Comparison of ENCODE assay signal across 12 cellular contexts in the genomic region with DNA sequence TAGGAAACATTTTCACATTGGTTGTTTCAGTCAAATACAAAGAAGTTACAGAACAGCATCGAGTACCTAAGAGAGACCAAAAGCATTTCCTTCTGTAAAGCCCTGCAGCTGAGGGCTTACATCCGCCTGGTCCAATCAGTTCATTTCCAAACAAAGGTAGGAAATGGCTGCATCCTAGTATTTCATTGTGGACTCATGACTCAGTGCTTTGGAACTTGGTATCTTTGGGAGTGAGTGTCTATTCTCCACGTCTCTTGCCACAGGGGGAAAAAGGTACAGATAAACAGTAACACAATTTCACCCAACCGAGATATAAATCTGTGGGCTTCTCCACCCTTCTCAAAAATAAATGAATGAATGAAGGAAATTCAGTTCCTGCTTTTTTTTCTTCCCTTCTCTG.
DNase-seq lines count a peak whose midpoint lies in the region; ATAC-seq and TF ChIP-seq lines count a peak whose summit lies in the region.
"Had no signal": no experiment of that assay in that cellular context is flagged by ENCODE, and none has a peak within 500 bp of the region (broad histone marks: within the 10 kb centered on the region; RNA-seq: fewer than 3 reads in every experiment).

No MANE protein-coding gene starts in this region.

- TF ChIP-seq EP300 in transverse colon (IDR thresholded peaks at IDR 0.05; ENCODE audit: low read depth) = no peak

- no peak for TF ChIP-seq POLR2A in transverse colon (IDR thresholded peaks at IDR 0.05)

- H3K36me3 Mint-ChIP-seq in mesothelial cell of epicardium = peaks cover 7% of the 10 kb centered on the region

- H3K36me3 ChIP-seq in transverse colon = no peaks in the 10 kb centered on the region
- H3K36me3 ChIP-seq: HAP-1 had no signal

- in situ Hi-C loops in transverse colon (cut with MboI; ENCODE audit: low pct_ligation_motif_present in 1 of 4, low pct_unique_long_range_greater_than_20kb in 1 of 4, low sequenced_read_pairs in 3 of 4) = no loop called here

- H3K4me3 ChIP-seq in transverse colon = no peak overlapping the region
- H3K4me3 ChIP-seq: HAP-1 had no signal

- H3K27ac ChIP-seq in epithelial cell of prostate (peak overlapping the region; percentile 69), transverse colon (peak overlapping the region in 2 of 4 donors; percentile 1 to 34)

- DNase-seq in COLO829 (ENCODE audit: low spot score) (peak; percentile 11), NCI-H69 (lab: John Stamatoyannopoulos, UW) (peak; percentile 78), epithelial cell of prostate (ENCODE audit: low read depth, low spot score) (peak; percentile 8), mesothelial cell of epicardium (ENCODE audit: low spot score in 2 of 2, unreplicated experiment in 2 of 2) (no peak), NCI-H2171 (lab: John Stamatoyannopoulos, UW) (no peak), head of caudate nucleus (no peak), transverse colon (no peak)
- DNase-seq: AML-193, KBM-7, OCI-M1 had no signal

- H3K4me3 Mint-ChIP-seq in mesothelial cell of epicardium = no peak overlapping the region

- H3K4me1 ChIP-seq in transverse colon = peaks cover 0 to 32% (median 8%) of the 10 kb centered on the region in 4 donors

- no peaks in the 10 kb centered on the region for H3K27me3 Mint-ChIP-seq in mesothelial cell of epicardium (ENCODE audit: low read depth)

- peak overlapping the region; percentile 88 for H3K27ac Mint-ChIP-seq in mesothelial cell of epicardium

- WGBS in transverse colon (ENCODE audit: low coverage in 1 of 2), 2 donors = 40 to 52% methylated on average over 3 to 4 of the region's 4 CpGs

- H3K9me3 Mint-ChIP-seq in mesothelial cell of epicardium = no peaks in the 10 kb centered on the region

- intact Hi-C loops in head of caudate nucleus (cut with DNase I) (no loop called here), transverse colon (cut with DNase I; ENCODE audit: low total_unique reads) (no loop called here)

- no peaks in the 10 kb centered on the region for H3K9me3 ChIP-seq in transverse colon
- H3K9me3 ChIP-seq: HAP-1 had no signal

- H3K4me1 Mint-ChIP-seq in mesothelial cell of epicardium = peaks cover 82% of the 10 kb centered on the region

- no peak for ATAC-seq in GM21423 (IDR thresholded peaks at IDR 0.05; ENCODE audit: unreplicated experiment)

- no peak for TF ChIP-seq CTCF in mesothelial cell of epicardium (IDR thresholded peaks at IDR 0.05; ENCODE audit: unreplicated experiment)
- TF ChIP-seq CTCF in transverse colon (IDR thresholded peaks at IDR 0.05) = no peak

- no peaks in the 10 kb centered on the region for H3K27me3 ChIP-seq in transverse colon

Comparison
In these comparisons a context has a peak if more than half of its experiments do, and no peak if none do; other contexts are left out.
1. DNase-seq: peak in COLO829 (single experiment), NCI-H69 (single experiment) and epithelial cell of prostate (single experiment); none in mesothelial cell of epicardium (0 of 2), NCI-H2171 (single experiment), head of caudate nucleus (0 of 42) and transverse colon (single experiment).